25 cellular contexts compared by ENCODE assay signal in genomic region chr17:45874148-45874547, GRCh38. TPM values are rescaled to one million over a fixed set of nuclear protein-coding genes. Genes with fewer than 3 reads are reported as not detected.
"Had no signal": no experiment of that assay in that cellular context is flagged by ENCODE, and none has a peak within 500 bp of the region (broad histone marks: within the 10 kb centered on the region; RNA-seq: fewer than 3 reads in every experiment).

No MANE protein-coding gene starts in this region.

- H3K9me3 Mint-ChIP-seq: activated T-cell treated with anti-CD3 and anti-CD28 coated beads, Interleukin-2, amount 50 U/mL, for 72 hours; nephron progenitor cell had no signal

- H3K4me3 ChIP-seq: gastrocnemius medialis, hepatocyte, ovary, prostate gland, suprapubic skin, tibial artery had no signal

- H3K27me3 Mint-ChIP-seq: activated CD4-positive, alpha-beta T cell treated with anti-CD3 and anti-CD28 coated beads for 36 hours had no signal

- H3K27ac Mint-ChIP-seq: activated CD4-positive, alpha-beta T cell treated with anti-CD3 and anti-CD28 coated beads for 36 hours; activated naive CD8-positive, alpha-beta T cell; activated T-cell treated with anti-CD3 and anti-CD28 coated beads, Interleukin-2, amount 50 U/mL, for 72 hours; nephron progenitor cell had no signal

- H3K36me3 ChIP-seq: gastrocnemius medialis, ovary, prostate gland, suprapubic skin, tibial artery had no signal

- H3K4me1 ChIP-seq: prostate gland, suprapubic skin, tibial artery had no signal

- ATAC-seq: gastrocnemius medialis, left colon, sciatic nerve had no signal

- H3K36me3 Mint-ChIP-seq: activated naive CD8-positive, alpha-beta T cell had no signal

- DNase-seq: activated CD4-positive, CD25-positive, alpha-beta regulatory T cell; activated T-cell treated with anti-CD3 and anti-CD28 coated beads for 4 hours; anterior cingulate cortex; dermis blood vessel endothelial cell; effector CD4-positive, alpha-beta T cell; gastrocnemius medialis; left colon; mammary epithelial cell; ovary; small intestine; tibial artery had no signal

- H3K79me2 ChIP-seq: hepatocyte had no signal

- H3K4me3 Mint-ChIP-seq: activated CD4-positive, alpha-beta T cell treated with anti-CD3 and anti-CD28 coated beads for 36 hours; activated naive CD8-positive, alpha-beta T cell; nephron progenitor cell had no signal

- H3K9me3 ChIP-seq: gastrocnemius medialis, ovary, prostate gland, suprapubic skin, tibial artery had no signal

- H3K27ac ChIP-seq: epithelial cell of prostate, gastrocnemius medialis, hepatocyte, ovary, prostate gland, suprapubic skin, tibial artery had no signal

- H3K4me2 ChIP-seq: hepatocyte had no signal

- H2AFZ ChIP-seq: hepatocyte had no signal

- H3K27me3 ChIP-seq: gastrocnemius medialis, ovary, suprapubic skin had no signal

RNA-seq across cellular contexts. Expression of gene SPPL2C, which starts 29.5 kb away (rescaled TPM):
- total RNA-seq: activated CD4-positive, alpha-beta T cell treated with anti-CD3 and anti-CD28 coated beads for 36 hours; activated T-cell treated with anti-CD3 and anti-CD28 coated beads, Interleukin-2, amount 50 U/mL, for 72 hours; bronchial epithelial cell; dermis blood vessel endothelial cell; gastrocnemius medialis; hepatocyte; left colon; liver; mammary epithelial cell; mucosa of gallbladder; ovary; sciatic nerve; suprapubic skin; ureter had no signal
- polyA plus RNA-seq: adipose tissue, hepatocyte, liver, mammary epithelial cell, ovary, small intestine had no signal
